9 cellular contexts compared by ENCODE assay signal in the genomic region with DNA sequence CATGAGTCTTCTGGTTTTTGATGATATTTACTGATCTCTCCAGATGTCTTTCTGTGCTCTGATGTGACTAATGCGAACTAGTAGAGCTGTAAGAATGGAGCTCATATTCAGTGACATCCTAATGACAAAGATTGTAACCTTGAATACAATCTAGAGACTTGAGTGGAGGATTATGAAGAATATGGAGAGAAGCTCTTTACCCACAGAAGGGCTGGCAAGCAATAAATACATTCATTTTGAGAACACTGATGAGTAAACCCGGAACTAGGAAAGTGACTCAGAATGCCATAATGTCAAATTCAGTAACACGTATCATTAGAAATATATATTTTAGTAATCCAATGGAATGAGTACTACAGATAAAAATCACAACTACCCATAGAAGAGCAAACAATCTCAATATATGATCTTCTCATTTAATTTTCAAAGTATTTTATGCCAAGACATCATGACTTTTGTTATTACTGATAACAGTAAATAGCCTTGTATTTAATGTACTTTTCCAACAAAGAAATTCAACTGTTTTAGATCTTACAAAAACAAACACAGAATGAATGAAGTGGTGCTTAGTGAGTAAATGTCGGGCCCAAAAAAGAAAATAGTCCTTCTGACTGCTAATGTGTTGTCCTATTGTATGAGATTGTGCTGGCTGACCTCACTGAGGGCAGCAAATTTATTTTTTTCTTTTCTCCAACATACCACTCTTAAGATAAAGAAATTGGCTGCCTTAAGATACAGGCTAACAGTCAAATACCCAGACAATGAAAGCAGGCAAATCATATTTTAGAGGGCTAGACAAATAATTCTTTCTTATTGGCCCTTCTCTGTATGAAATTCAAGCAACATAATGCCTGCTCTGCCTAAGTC. TPM values are rescaled to one million over a fixed set of nuclear protein-coding genes. Genes with fewer than 3 reads are reported as not detected.
DNase-seq lines count a peak whose midpoint lies in the region; ATAC-seq and TF ChIP-seq lines count a peak whose summit lies in the region.
"Had no signal": no experiment of that assay in that cellular context is flagged by ENCODE, and none has a peak within 500 bp of the region (broad histone marks: within the 10 kb centered on the region; RNA-seq: fewer than 3 reads in every experiment).

No MANE protein-coding gene starts in this region.

- ATAC-seq in HG02970 (IDR thresholded peaks at IDR 0.05; ENCODE audit: low FRiP score, unreplicated experiment) (peak; percentile 78), gastroesophageal sphincter (no peak)
- ATAC-seq in stimulated activated effector memory CD8-positive, alpha-beta T cell treated with anti-CD3 and anti-CD28 coated beads, Interleukin-12 subunit alpha, Interleukin-12 subunit beta, amount 100 ng/mL, for 72 hours: peak; percentile 96

- no TSS peak for BruUV-seq in A673 (replicated peaks; lab: Mats Ljungman, UMichigan)

- H3K9me3 Mint-ChIP-seq in activated CD4-positive, alpha-beta memory T cell treated with anti-CD3 and anti-CD28 coated beads, Interleukin-2, amount 10 ng/mL, durations not matched to agents 7 days and 5 days: no peaks in the 10 kb centered on the region
- no peaks in the 10 kb centered on the region for H3K9me3 Mint-ChIP-seq in stimulated activated effector memory CD8-positive, alpha-beta T cell treated with anti-CD3 and anti-CD28 coated beads, Interleukin-12 subunit alpha, Interleukin-12 subunit beta, amount 100 ng/mL, for 72 hours

- H3K4me3 ChIP-seq in gastroesophageal sphincter (no peak overlapping the region), A673 (ENCODE audit: low read depth, low read length, poor library complexity, severe bottlenecking) (no peak overlapping the region)

- TF ChIP-seq POLR2A in gastroesophageal sphincter (IDR thresholded peaks at IDR 0.05): no peak

- H3K4me1 Mint-ChIP-seq in activated CD4-positive, alpha-beta memory T cell treated with anti-CD3 and anti-CD28 coated beads, Interleukin-2, amount 10 ng/mL, durations not matched to agents 7 days and 5 days: peaks cover 27% of the 10 kb centered on the region
- H3K4me1 Mint-ChIP-seq in stimulated activated effector memory CD8-positive, alpha-beta T cell treated with anti-CD3 and anti-CD28 coated beads, Interleukin-12 subunit alpha, Interleukin-12 subunit beta, amount 100 ng/mL, for 72 hours: peaks cover 11% of the 10 kb centered on the region

- TF ChIP-seq CTCF in gastroesophageal sphincter (IDR thresholded peaks at IDR 0.05) (no peak), A673 (conservative IDR thresholded peaks at IDR 0.05; ENCODE audit: low read depth, low read length) (no peak)

- H3K27ac ChIP-seq in gastroesophageal sphincter (no peak overlapping the region), A673 (ENCODE audit: low read depth, low read length, poor library complexity, severe bottlenecking) (no peak overlapping the region)

- H3K27me3 Mint-ChIP-seq in activated CD4-positive, alpha-beta memory T cell treated with anti-CD3 and anti-CD28 coated beads, Interleukin-2, amount 10 ng/mL, durations not matched to agents 7 days and 5 days: no peaks in the 10 kb centered on the region

- H3K27me3 ChIP-seq in gastroesophageal sphincter (no peaks in the 10 kb centered on the region), A673 (replicated peaks; ENCODE audit: insufficient read depth, low read depth, low read length, poor library complexity) (no peaks in the 10 kb centered on the region)

- CTCF ChIA-PET in activated CD4-positive, alpha-beta memory T cell treated with anti-CD3 and anti-CD28 coated beads, Interleukin-2, amount 10 ng/mL, durations not matched to agents 7 days and 5 days (lab: Charles Lee): no interaction called here
- CTCF ChIA-PET in A673 (lab: Charles Lee): no interaction called here

- no peaks in the 10 kb centered on the region for H3K9me3 ChIP-seq in gastroesophageal sphincter
- H3K9me3 ChIP-seq in A673 (ENCODE audit: low read depth, low read length, poor library complexity, severe bottlenecking): no peaks in the 10 kb centered on the region

- no peak for TF ChIP-seq EP300 in gastroesophageal sphincter (IDR thresholded peaks at IDR 0.05)

- H3K36me3 ChIP-seq in gastroesophageal sphincter (peaks cover 0 to 5% of the 10 kb centered on the region in 2 donors), A673 (ENCODE audit: insufficient read depth, low read length, poor library complexity, severe bottlenecking) (no peaks in the 10 kb centered on the region)

- no peak overlapping the region for H3K4me3 Mint-ChIP-seq in activated CD4-positive, alpha-beta memory T cell treated with anti-CD3 and anti-CD28 coated beads, Interleukin-2, amount 10 ng/mL, durations not matched to agents 7 days and 5 days
- H3K4me3 Mint-ChIP-seq in stimulated activated effector memory CD8-positive, alpha-beta T cell treated with anti-CD3 and anti-CD28 coated beads, Interleukin-12 subunit alpha, Interleukin-12 subunit beta, amount 100 ng/mL, for 72 hours: peak overlapping the region; percentile 71

- H3K27ac Mint-ChIP-seq in activated CD4-positive, alpha-beta memory T cell treated with anti-CD3 and anti-CD28 coated beads, Interleukin-2, amount 10 ng/mL, durations not matched to agents 7 days and 5 days: peak overlapping the region; percentile 88
- H3K27ac Mint-ChIP-seq in stimulated activated effector memory CD8-positive, alpha-beta T cell treated with anti-CD3 and anti-CD28 coated beads, Interleukin-12 subunit alpha, Interleukin-12 subunit beta, amount 100 ng/mL, for 72 hours: peak overlapping the region; percentile 97

- no peaks in the 10 kb centered on the region for H3K36me3 Mint-ChIP-seq in activated CD4-positive, alpha-beta memory T cell treated with anti-CD3 and anti-CD28 coated beads, Interleukin-2, amount 10 ng/mL, durations not matched to agents 7 days and 5 days (ENCODE audit: low read depth)
- no peaks in the 10 kb centered on the region for H3K36me3 Mint-ChIP-seq in stimulated activated effector memory CD8-positive, alpha-beta T cell treated with anti-CD3 and anti-CD28 coated beads, Interleukin-12 subunit alpha, Interleukin-12 subunit beta, amount 100 ng/mL, for 72 hours

- WGBS in gastroesophageal sphincter (ENCODE audit: low coverage in 1 of 2), 2 donors: 39 to 71% methylated on average over 4 of the region's 4 CpGs

- intact Hi-C loops in A673 (cut with micrococcal nuclease; ENCODE audit: unreplicated experiment): no loop called here

- POLR2A ChIA-PET in activated CD4-positive, alpha-beta memory T cell treated with anti-CD3 and anti-CD28 coated beads, Interleukin-2, amount 10 ng/mL, durations not matched to agents 7 days and 5 days (lab: Charles Lee): interaction anchor here (1.5 kb wide), 2 partner anchors 50 to 345 kb away, joined by 3 to 7 read pairs; partner anchors contain the start of gene RPS4X
- POLR2A ChIA-PET in A673 (lab: Charles Lee; ENCODE audit: low non-redundant PET): no interaction called here

- H3K4me1 ChIP-seq in gastroesophageal sphincter: no peaks in the 10 kb centered on the region
- H3K4me1 ChIP-seq in A673 (ENCODE audit: insufficient read depth, low read length, poor library complexity, severe bottlenecking): no peaks in the 10 kb centered on the region

- DNase-seq in DMS53 (lab: John Stamatoyannopoulos, UW): peak; percentile 54
- no peak for DNase-seq in DMS53 treated with DMSO at 0.1 percent for 48 hours (lab: John Stamatoyannopoulos, UW; ENCODE audit: unreplicated experiment)
- DNase-seq in activated CD4-positive, alpha-beta memory T cell treated with anti-CD3 and anti-CD28 coated beads, Interleukin-2, amount 10 ng/mL, durations not matched to agents 7 days and 5 days: no peak
- DNase-seq in stimulated activated effector memory CD8-positive, alpha-beta T cell treated with anti-CD3 and anti-CD28 coated beads, Interleukin-12 subunit alpha, Interleukin-12 subunit beta, amount 100 ng/mL, for 72 hours (ENCODE audit: low spot score in 2 of 2): no peak
- no peak for DNase-seq in A673 (ENCODE audit: low spot score)
- no peak for DNase-seq in COLO668 (lab: John Stamatoyannopoulos, UW; ENCODE audit: unreplicated experiment)
- DNase-seq: NCI-H524 treated with DMSO at 0.1 percent for 48 hours had no signal

RNA-seq across cellular contexts. Expression of gene HDAC8, which starts 49.2 kb away (rescaled TPM):
- total RNA-seq in activated CD4-positive, alpha-beta memory T cell treated with anti-CD3 and anti-CD28 coated beads, Interleukin-2, amount 10 ng/mL, durations not matched to agents 7 days and 5 days: 10 to 100 TPM; 23.8 to 24.1 TPM
- total RNA-seq in gastroesophageal sphincter (10 to 100 TPM; 15.7 to 34.2 (median 25.6) TPM), A673 (2021) (26.0 and 30.6 TPM in 2 replicates)
